1 cellular context compared by ENCODE assay signal in genomic region chr6:12134991-12135390, GRCh38.
TF ChIP-seq lines count a peak whose summit lies in the region.

No MANE protein-coding gene starts in this region.

TF ChIP-seq in K562, 482 proteins besides CTCF, POLR2A, EP300 and RAD21 (continued from another document):
- TF ChIP-seq CEBPZ (IDR thresholded peaks at IDR 0.05; ENCODE audit: borderline replicate concordance, low read depth, low read length) (no peak), TCF7 (IDR thresholded peaks at IDR 0.05; ENCODE audit: borderline replicate concordance) (no peak)
TF ChIP-seq in K562: peak in this region for 1.
